In the genomic region with DNA sequence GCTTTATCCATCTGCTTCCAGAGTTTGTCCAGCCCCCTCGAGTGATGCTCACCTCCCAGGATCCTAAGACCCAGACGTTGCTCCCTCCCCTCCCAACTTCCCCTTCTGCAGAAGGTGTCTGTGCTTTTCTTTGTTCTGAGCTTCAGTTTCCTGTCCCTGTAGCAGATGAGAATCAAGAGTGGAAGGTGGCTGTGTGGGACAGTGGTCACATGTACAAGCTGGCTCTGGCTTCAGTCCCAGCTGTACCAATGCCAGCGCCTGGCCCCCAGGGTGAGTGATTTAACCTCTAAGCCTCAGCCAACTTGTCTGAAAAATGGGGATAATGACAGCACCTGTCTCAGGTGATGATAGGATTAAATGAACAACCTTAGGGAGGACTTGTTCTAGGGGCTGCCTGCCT, we compare ENCODE assay signal across 8 cellular contexts. TPM values are rescaled to one million over a fixed set of nuclear protein-coding genes. Genes with fewer than 3 reads are reported as not detected.
A peak's percentile ranks its signal among the peaks of the same experiment; 100 is the strongest.
DNase-seq lines count a peak whose midpoint lies in the region; ATAC-seq, FAIRE-seq and TF ChIP-seq lines count a peak whose summit lies in the region.

No MANE protein-coding gene starts in this region.

- no peak overlapping the region for H3K27ac ChIP-seq in BLaER1
- H3K27ac ChIP-seq in VCaP = peak overlapping the region; percentile 91
- no peak overlapping the region for H3K27ac ChIP-seq in mesenchymal stem cell (ENCODE audit: low read length, poor library complexity, severe bottlenecking)

- H4K20me1 ChIP-seq in BLaER1 = no peaks in the 10 kb centered on the region

- peak overlapping the region; percentile 23 for H2AK5ac ChIP-seq in mesenchymal stem cell (ENCODE audit: low read length, severe bottlenecking)

- H3K23ac ChIP-seq in mesenchymal stem cell (ENCODE audit: low read length in 2 of 2) = no peak overlapping the region

- H4K8ac ChIP-seq in mesenchymal stem cell (ENCODE audit: low read length) = peak overlapping the region; percentile 98

- 100% methylated on average over 1 of the region's 3 CpGs for WGBS in mesenchymal stem cell

- no peak overlapping the region for H2BK5ac ChIP-seq in mesenchymal stem cell (ENCODE audit: low read depth, low read length, poor library complexity, severe bottlenecking)

- H3K4me1 ChIP-seq in BLaER1 (peaks cover 38% of the 10 kb centered on the region), mesenchymal stem cell (ENCODE audit: control insufficient read depth, insufficient read depth, low read depth, low read length) (peaks cover 23% of the 10 kb centered on the region)

- no peak overlapping the region for H2BK12ac ChIP-seq in mesenchymal stem cell (ENCODE audit: low read length in 2 of 2)

- peak overlapping the region; percentile 75 for H3K4me2 ChIP-seq in BLaER1
- no peak overlapping the region for H3K4me2 ChIP-seq in mesenchymal stem cell (ENCODE audit: low read length, poor library complexity, severe bottlenecking)

- H3K9ac ChIP-seq in BLaER1 (no peak overlapping the region), mesenchymal stem cell (ENCODE audit: low read length) (peak overlapping the region; percentile 85)

- no peak for TF ChIP-seq POLR2A in GM12892 (IDR thresholded peaks at IDR 0.05; ENCODE audit: low read depth, low read length)

- POLR2A ChIA-PET in HEK293T (lab: Yijun Ruan, JAX) = interaction anchor here (0.7 to 4.3 kb wide), 5 partner anchors 8 to 54 kb away, joined by 3 to 28 read pairs (median 3); a partner anchor contains a TSS

- H2BK15ac ChIP-seq in mesenchymal stem cell (ENCODE audit: low read depth, poor library complexity, severe bottlenecking) = no peak overlapping the region

- no peaks in the 10 kb centered on the region for H3K79me1 ChIP-seq in mesenchymal stem cell (replicated peaks; ENCODE audit: low read length, poor library complexity, severe bottlenecking)

- FAIRE-seq in GM12892 (lab: Jason Lieb, UNC) = no peak

- CTCF ChIA-PET in HEK293T (lab: Yijun Ruan, JAX) = interaction anchor here (0.6 to 3.6 kb wide), 13 partner anchors 8 to 71 kb away, joined by 3 to 25 read pairs (median 3); a partner anchor contains a TSS

- H3K4me3 ChIP-seq in BLaER1 = no peak overlapping the region
- no peak overlapping the region for H3K4me3 ChIP-seq in mesenchymal stem cell (ENCODE audit: insufficient read depth in 1 of 2, low read depth in 1 of 2, low read length in 2 of 2)

- H2BK120ac ChIP-seq in mesenchymal stem cell (ENCODE audit: low read depth, low read length) = no peak overlapping the region

- ATAC-seq in GM21367 (IDR thresholded peaks at IDR 0.05; ENCODE audit: unreplicated experiment) (peak; percentile 27), HG03095 (IDR thresholded peaks at IDR 0.05; ENCODE audit: unreplicated experiment) (no peak), HG02623 (IDR thresholded peaks at IDR 0.05; ENCODE audit: unreplicated experiment) (no peak)

- H3K9me3 ChIP-seq in BLaER1 = no peaks in the 10 kb centered on the region
- no peaks in the 10 kb centered on the region for H3K9me3 ChIP-seq in mesenchymal stem cell (ENCODE audit: control insufficient read depth, low read length)

- H3K36me3 ChIP-seq in BLaER1 (peaks cover 44% of the 10 kb centered on the region), mesenchymal stem cell (ENCODE audit: control insufficient read depth in 1 of 2, insufficient read depth in 2 of 2, low read depth in 1 of 2, low read length in 2 of 2) (peaks cover 13 to 44% of the 10 kb centered on the region in 2 experiments)

- peak overlapping the region; percentile 36 for H4K91ac ChIP-seq in mesenchymal stem cell (ENCODE audit: low read length)

- no peak for TF ChIP-seq CTCF in VCaP (conservative IDR thresholded peaks at IDR 0.05)

- H3K14ac ChIP-seq in mesenchymal stem cell (ENCODE audit: low read length in 2 of 2) = no peak overlapping the region

- peak overlapping the region; percentile 94 for H2AFZ ChIP-seq in mesenchymal stem cell (ENCODE audit: low read depth, low read length)

- no peak for DNase-seq in mesenchymal stem cell
- DNase-seq in GM12892 (ENCODE audit: insufficient read length) = no peak
- DNase-seq in HEK293T (ENCODE audit: extremely low spot score) = no peak

- peak overlapping the region in 1 of 2 experiments; percentile 83 for H3K18ac ChIP-seq in mesenchymal stem cell (ENCODE audit: low read depth in 1 of 2, low read length in 2 of 2)

- H3K27me3 ChIP-seq in BLaER1 (no peaks in the 10 kb centered on the region), mesenchymal stem cell (ENCODE audit: control insufficient read depth in 1 of 2, insufficient read depth in 1 of 2, low read length in 2 of 2) (no peaks in the 10 kb centered on the region)

- peak overlapping the region; percentile 18 to 42 for H3K4ac ChIP-seq in mesenchymal stem cell (ENCODE audit: low read depth in 1 of 2, low read length in 2 of 2)

TF ChIP-seq in HEK293T, 16 proteins besides CTCF, POLR2A, EP300 and RAD21:
- TF ChIP-seq ELF4 (IDR thresholded peaks at IDR 0.05) (no peak), TARDBP (IDR thresholded peaks at IDR 0.05) (no peak), SP1 (IDR thresholded peaks at IDR 0.05) (no peak), SUZ12 (IDR thresholded peaks at IDR 0.05) (no peak), FOXM1 (IDR thresholded peaks at IDR 0.05; ENCODE audit: borderline replicate concordance) (no peak), FOXA1 (IDR thresholded peaks at IDR 0.05) (no peak), ZNF384 (IDR thresholded peaks at IDR 0.05) (no peak), LEF1 (IDR thresholded peaks at IDR 0.05; ENCODE audit: borderline replicate concordance) (no peak), HDGF (IDR thresholded peaks at IDR 0.05; ENCODE audit: borderline replicate concordance) (no peak), L3MBTL2 (conservative IDR thresholded peaks at IDR 0.05) (no peak), ARNT (IDR thresholded peaks at IDR 0.05) (no peak), NFRKB (IDR thresholded peaks at IDR 0.05) (no peak), BHLHE40 (IDR thresholded peaks at IDR 0.05; ENCODE audit: borderline replicate concordance) (no peak)
- TF ChIP-seq, protein P1, sequence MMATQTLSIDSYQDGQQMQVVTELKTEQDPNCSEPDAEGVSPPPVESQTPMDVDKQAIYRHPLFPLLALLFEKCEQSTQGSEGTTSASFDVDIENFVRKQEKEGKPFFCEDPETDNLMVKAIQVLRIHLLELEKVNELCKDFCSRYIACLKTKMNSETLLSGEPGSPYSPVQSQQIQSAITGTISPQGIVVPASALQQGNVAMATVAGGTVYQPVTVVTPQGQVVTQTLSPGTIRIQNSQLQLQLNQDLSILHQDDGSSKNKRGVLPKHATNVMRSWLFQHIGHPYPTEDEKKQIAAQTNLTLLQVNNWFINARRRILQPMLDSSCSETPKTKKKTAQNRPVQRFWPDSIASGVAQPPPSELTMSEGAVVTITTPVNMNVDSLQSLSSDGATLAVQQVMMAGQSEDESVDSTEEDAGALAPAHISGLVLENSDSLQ (IDR thresholded peaks at IDR 0.05) = no peak

RNA-seq across cellular contexts. Expression of a gene that starts 7.7 kb away (rescaled TPM):
- polyA plus RNA-seq in mesenchymal stem cell (2013, experiment 1 of 2) = not detected
- polyA plus RNA-seq in mesenchymal stem cell (2013, experiment 2 of 2) = not detected
- polyA plus RNA-seq in GM12892 (2012; ENCODE audit: missing spikeins) = 0.17 TPM

RNA-seq across cellular contexts. Expression of a gene that starts 8.6 kb away (rescaled TPM):
- polyA plus RNA-seq in mesenchymal stem cell (2013, experiment 1 of 2) = 6.1 TPM
- polyA plus RNA-seq in mesenchymal stem cell (2013, experiment 2 of 2) = 5.4 TPM
- 18.2 TPM for polyA plus RNA-seq in GM12892 (2012; ENCODE audit: missing spikeins)

RNA-seq across cellular contexts. Expression of a gene that starts 21.0 kb away (rescaled TPM):
- 75.6 TPM for polyA plus RNA-seq in mesenchymal stem cell (2013, experiment 1 of 2)
- polyA plus RNA-seq in mesenchymal stem cell (2013, experiment 2 of 2) = 69.9 TPM
- 167 TPM for polyA plus RNA-seq in GM12892 (2012; ENCODE audit: missing spikeins)

RNA-seq across cellular contexts. Expression of a gene that starts 53.9 kb away (rescaled TPM):
- 25.4 TPM for polyA plus RNA-seq in mesenchymal stem cell (2013, experiment 1 of 2)
- 26.2 TPM for polyA plus RNA-seq in mesenchymal stem cell (2013, experiment 2 of 2)
- polyA plus RNA-seq in GM12892 (2012; ENCODE audit: missing spikeins) = 5.5 TPM
